ENCODE assay signal across 10 cellular contexts in the genomic region with DNA sequence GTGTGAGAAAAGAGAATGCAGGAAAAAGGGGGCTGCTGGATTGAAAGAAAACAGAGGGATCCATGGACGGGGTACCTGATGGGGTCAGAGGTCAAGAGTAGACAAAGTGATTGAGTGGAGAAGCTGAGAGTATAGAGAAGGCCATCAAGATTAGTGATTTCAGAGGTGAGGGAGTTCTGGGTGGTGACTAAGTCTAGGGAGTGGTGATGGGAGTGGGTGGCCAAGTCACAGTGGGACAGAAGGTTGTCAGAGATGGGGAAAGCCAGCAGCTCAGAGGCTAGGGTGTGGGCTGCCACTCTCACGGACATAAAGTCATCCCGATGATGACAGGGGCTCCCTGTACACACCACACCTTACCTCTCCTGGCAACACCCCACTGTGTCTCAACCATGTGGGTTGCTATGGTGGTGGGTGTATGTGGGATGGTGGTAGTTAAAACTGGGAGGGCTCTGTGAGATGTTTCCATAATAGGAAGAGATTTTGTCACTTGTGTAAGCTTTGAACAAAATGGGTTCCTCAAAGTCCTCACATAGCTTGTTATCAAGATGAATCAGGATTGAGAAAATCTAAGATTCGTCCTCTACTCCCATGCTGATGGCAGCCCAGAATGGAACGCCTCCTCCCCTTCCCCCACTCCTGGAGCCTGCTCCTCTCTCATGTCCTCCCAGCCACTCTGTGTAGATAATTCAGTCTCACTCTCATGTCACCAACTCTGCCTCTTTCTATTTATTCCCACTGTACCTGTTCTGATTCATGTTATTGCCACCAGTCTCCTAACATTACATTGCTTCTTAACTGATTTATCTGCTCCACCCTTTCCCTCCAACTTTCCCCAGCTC. TPM values are rescaled to one million over a fixed set of nuclear protein-coding genes. Genes with fewer than 3 reads are reported as not detected.
DNase-seq lines count a peak whose midpoint lies in the region; ATAC-seq and TF ChIP-seq lines count a peak whose summit lies in the region.
"Had no signal": no experiment of that assay in that cellular context is flagged by ENCODE, and none has a peak within 500 bp of the region (broad histone marks: within the 10 kb centered on the region; RNA-seq: fewer than 3 reads in every experiment).

No MANE protein-coding gene starts in this region.

- H3K27ac Mint-ChIP-seq in CD14-positive monocyte, result peak overlapping the region in 4 of 7 donors; percentile 2 to 72 (median 13)

- no TSS peak for BruUV-seq in A673 (replicated peaks; lab: Mats Ljungman, UMichigan)

- H3K36me3 ChIP-seq in A673 (ENCODE audit: insufficient read depth, low read length, poor library complexity, severe bottlenecking), result no peaks in the 10 kb centered on the region
- no peaks in the 10 kb centered on the region for H3K36me3 ChIP-seq in BE2C
- H3K36me3 ChIP-seq: BLaER1 treated with 17β-estradiol and CSF1 and Interleukin-3, amounts not matched to agents 10 nM and 100 nM had no signal

- TF ChIP-seq CTCF in CD14-positive monocyte (IDR thresholded peaks at IDR 0.05) (no peak), A673 (conservative IDR thresholded peaks at IDR 0.05; ENCODE audit: low read depth, low read length) (no peak), coronary artery (IDR thresholded peaks at IDR 0.05) (no peak), BE2C (IDR thresholded peaks at IDR 0.05; ENCODE audit: low read depth, low read length) (no peak)

- CTCF ChIA-PET in A673 (lab: Charles Lee), result no interaction called here

- DNase-seq in CD14-positive monocyte (ENCODE audit: low spot score), result no peak
- peak; percentile 52 for DNase-seq in activated T-helper 9 cell treated with anti-CD3 and anti-CD28 coated beads, Interleukin-2, amount 50 U/mL, for 16 hours (ENCODE audit: low read depth)
- peak; percentile 79 for DNase-seq in stimulated activated CD4-positive, alpha-beta T cell treated with anti-CD3 and anti-CD28 coated beads, Interleukin-15, amount 100 ng/mL, for 24 hours
- no peak for DNase-seq in A673 (ENCODE audit: low spot score)
- no peak for DNase-seq in coronary artery (ENCODE audit: low spot score)
- DNase-seq in BE2C, result no peak
- DNase-seq: NCI-H1436 treated with DMSO at 0.1 percent for 48 hours had no signal

- peaks cover 10 to 21% (median 20%) of the 10 kb centered on the region in 3 donors for H3K27me3 Mint-ChIP-seq in CD14-positive monocyte (ENCODE audit: low read depth in 3 of 3)

- POLR2A ChIA-PET in A673 (lab: Charles Lee; ENCODE audit: low non-redundant PET), result no interaction called here

- H3K4me1 ChIP-seq in A673 (ENCODE audit: insufficient read depth, low read length, poor library complexity, severe bottlenecking) (no peaks in the 10 kb centered on the region), BE2C (no peaks in the 10 kb centered on the region)

- no peaks in the 10 kb centered on the region for H3K9me3 ChIP-seq in A673 (ENCODE audit: low read depth, low read length, poor library complexity, severe bottlenecking)
- H3K9me3 ChIP-seq in BE2C, result no peaks in the 10 kb centered on the region
- H3K9me3 ChIP-seq: BLaER1 treated with 17β-estradiol and CSF1 and Interleukin-3, amounts not matched to agents 10 nM and 100 nM had no signal

- H3K4me3 ChIP-seq in A673 (ENCODE audit: low read depth, low read length, poor library complexity, severe bottlenecking) (no peak overlapping the region), coronary artery (no peak overlapping the region), BE2C (ENCODE audit: low read depth, low read length) (no peak overlapping the region)
- H3K4me3 ChIP-seq: BLaER1 treated with 17β-estradiol and CSF1 and Interleukin-3, amounts not matched to agents 10 nM and 100 nM had no signal

- peaks cover 0 to 3% of the 10 kb centered on the region in 2 donors for H3K36me3 Mint-ChIP-seq in CD14-positive monocyte

- ATAC-seq in HG02798 (IDR thresholded peaks at IDR 0.05; ENCODE audit: poor library complexity, unreplicated experiment) (peak; percentile 41), GM19467 (IDR thresholded peaks at IDR 0.05; ENCODE audit: unreplicated experiment) (no peak)

- peaks cover 42% of the 10 kb centered on the region for H3K4me1 Mint-ChIP-seq in CD14-positive monocyte

- intact Hi-C loops in CD14-positive monocyte (cut with micrococcal nuclease) (no loop called here), A673 (cut with micrococcal nuclease; ENCODE audit: unreplicated experiment) (no loop called here)

- peaks cover 0 to 2% (median 0%) of the 10 kb centered on the region in 7 donors for H3K9me3 Mint-ChIP-seq in CD14-positive monocyte

- H3K27me3 ChIP-seq in A673 (replicated peaks; ENCODE audit: insufficient read depth, low read depth, low read length, poor library complexity) (no peaks in the 10 kb centered on the region), BE2C (no peaks in the 10 kb centered on the region)
- H3K27me3 ChIP-seq: BLaER1 treated with 17β-estradiol and CSF1 and Interleukin-3, amounts not matched to agents 10 nM and 100 nM had no signal

- H3K4me3 Mint-ChIP-seq in CD14-positive monocyte, result peak overlapping the region in 1 of 2 donors; percentile 44

- H3K27ac ChIP-seq in A673 (ENCODE audit: low read depth, low read length, poor library complexity, severe bottlenecking) (no peak overlapping the region), coronary artery (no peak overlapping the region)
- H3K27ac ChIP-seq: BLaER1 treated with 17β-estradiol and CSF1 and Interleukin-3, amounts not matched to agents 10 nM and 100 nM had no signal

RNA-seq across cellular contexts. Expression of a gene that starts 20.3 kb away (rescaled TPM):
- under 1 TPM; 0.11 to 0.38 TPM for polyA plus RNA-seq in CD14-positive monocyte
- 4.9 and 7.2 TPM in 2 replicates for total RNA-seq in A673 (2021)
- 9.1 TPM for polyA plus RNA-seq in BE2C (2012; ENCODE audit: insufficient read depth, insufficient read length, low read depth)

Comparison
In these comparisons a context has a peak if more than half of its experiments do, and no peak if none do; other contexts are left out.
1. DNase-seq: peak in activated T-helper 9 cell treated with anti-CD3 and anti-CD28 coated beads, Interleukin-2, amount 50 U/mL, for 16 hours (single experiment) and stimulated activated CD4-positive, alpha-beta T cell treated with anti-CD3 and anti-CD28 coated beads, Interleukin-15, amount 100 ng/mL, for 24 hours (single experiment); none in CD14-positive monocyte (single experiment), A673 (single experiment), coronary artery (single experiment) and BE2C (single experiment).